ENCODE assay signal across 8 cellular contexts in genomic region chr4:7964890-7965662, GRCh38. TPM values are rescaled to one million over a fixed set of nuclear protein-coding genes. Genes with fewer than 3 reads are reported as not detected.
DNase-seq lines count a peak whose midpoint lies in the region; ATAC-seq, FAIRE-seq and TF ChIP-seq lines count a peak whose summit lies in the region.
"Had no signal": no experiment of that assay in that cellular context is flagged by ENCODE, and none has a peak within 500 bp of the region (broad histone marks: within the 10 kb centered on the region; RNA-seq: fewer than 3 reads in every experiment).

No MANE protein-coding gene starts in this region.

- no peaks in the 10 kb centered on the region for H3K36me3 ChIP-seq in right atrium auricular region

- no peaks in the 10 kb centered on the region for H3K9me3 ChIP-seq in right atrium auricular region

- no peaks in the 10 kb centered on the region for H3K27me3 Mint-ChIP-seq in activated T-cell treated with anti-CD3 and anti-CD28 coated beads, Interleukin-2, amount 50 U/mL, for 72 hours (ENCODE audit: low read depth)

- no peak for TF ChIP-seq RAD21 in Ishikawa (IDR thresholded peaks at IDR 0.05; ENCODE audit: low read depth)

- H3K27me3 ChIP-seq in right atrium auricular region, result no peaks in the 10 kb centered on the region

- peak in 1 of 2 donors; percentile 42 for DNase-seq in activated T-cell treated with anti-CD3 and anti-CD28 coated beads, Interleukin-2, amount 50 U/mL, for 72 hours
- DNase-seq in right atrium auricular region (ENCODE audit: low spot score), result peak; percentile 72
- peak in 1 of 2 donors; percentile 72 for DNase-seq in stimulated activated effector memory CD8-positive, alpha-beta T cell treated with anti-CD3 and anti-CD28 coated beads, Interleukin-12 subunit alpha, Interleukin-12 subunit beta, amount 100 ng/mL, for 72 hours (ENCODE audit: low spot score in 2 of 2)
- no peak for DNase-seq in GM19239 (ENCODE audit: insufficient read length, low spot score)
- no peak for DNase-seq in C1 segment of cervical spinal cord (lab: John Stamatoyannopoulos, UW)
- DNase-seq in OCI-M1 (lab: John Stamatoyannopoulos, UW), result no peak
- DNase-seq: glutamatergic neuron had no signal

- peak overlapping the region in 1 of 2 donors; percentile 8 for H3K4me3 Mint-ChIP-seq in activated T-cell treated with anti-CD3 and anti-CD28 coated beads, Interleukin-2, amount 50 U/mL, for 72 hours
- peak overlapping the region; percentile 47 for H3K4me3 Mint-ChIP-seq in stimulated activated effector memory CD8-positive, alpha-beta T cell treated with anti-CD3 and anti-CD28 coated beads, Interleukin-12 subunit alpha, Interleukin-12 subunit beta, amount 100 ng/mL, for 72 hours

- no peaks in the 10 kb centered on the region for H3K9me3 Mint-ChIP-seq in activated T-cell treated with anti-CD3 and anti-CD28 coated beads, Interleukin-2, amount 50 U/mL, for 72 hours
- no peaks in the 10 kb centered on the region for H3K9me3 Mint-ChIP-seq in stimulated activated effector memory CD8-positive, alpha-beta T cell treated with anti-CD3 and anti-CD28 coated beads, Interleukin-12 subunit alpha, Interleukin-12 subunit beta, amount 100 ng/mL, for 72 hours

- H3K4me1 Mint-ChIP-seq in activated T-cell treated with anti-CD3 and anti-CD28 coated beads, Interleukin-2, amount 50 U/mL, for 72 hours (ENCODE audit: low read depth), result peaks cover 86% of the 10 kb centered on the region
- H3K4me1 Mint-ChIP-seq in stimulated activated effector memory CD8-positive, alpha-beta T cell treated with anti-CD3 and anti-CD28 coated beads, Interleukin-12 subunit alpha, Interleukin-12 subunit beta, amount 100 ng/mL, for 72 hours, result peaks cover 82% of the 10 kb centered on the region

- no peak overlapping the region for H3K27ac ChIP-seq in right atrium auricular region

- TF ChIP-seq EP300 in Ishikawa (IDR thresholded peaks at IDR 0.05; ENCODE audit: borderline replicate concordance), result peak; percentile 80

- no peak overlapping the region for H3K4me3 ChIP-seq in right atrium auricular region

- TF ChIP-seq CTCF in right atrium auricular region (IDR thresholded peaks at IDR 0.05), result no peak

- peak overlapping the region; percentile 86 for H3K27ac Mint-ChIP-seq in activated T-cell treated with anti-CD3 and anti-CD28 coated beads, Interleukin-2, amount 50 U/mL, for 72 hours
- peak overlapping the region; percentile 87 for H3K27ac Mint-ChIP-seq in stimulated activated effector memory CD8-positive, alpha-beta T cell treated with anti-CD3 and anti-CD28 coated beads, Interleukin-12 subunit alpha, Interleukin-12 subunit beta, amount 100 ng/mL, for 72 hours

- H3K36me3 Mint-ChIP-seq in activated T-cell treated with anti-CD3 and anti-CD28 coated beads, Interleukin-2, amount 50 U/mL, for 72 hours (ENCODE audit: insufficient read depth in 2 of 2), result peaks cover 4 to 5% of the 10 kb centered on the region in 2 donors
- H3K36me3 Mint-ChIP-seq in stimulated activated effector memory CD8-positive, alpha-beta T cell treated with anti-CD3 and anti-CD28 coated beads, Interleukin-12 subunit alpha, Interleukin-12 subunit beta, amount 100 ng/mL, for 72 hours, result peaks cover 19% of the 10 kb centered on the region

- FAIRE-seq in GM19239 (lab: Jason Lieb, UNC), result no peak

- H3K4me1 ChIP-seq in right atrium auricular region, result peaks cover 0 to 54% of the 10 kb centered on the region in 2 donors

- ATAC-seq in activated T-cell treated with anti-CD3 and anti-CD28 coated beads, Interleukin-2, amount 50 U/mL, for 72 hours (replicated peaks in 1 of 2), result no peak
- no peak for ATAC-seq in stimulated activated effector memory CD8-positive, alpha-beta T cell treated with anti-CD3 and anti-CD28 coated beads, Interleukin-12 subunit alpha, Interleukin-12 subunit beta, amount 100 ng/mL, for 72 hours

TF ChIP-seq in Ishikawa, 13 proteins besides CTCF, POLR2A, EP300 and RAD21:
- TF ChIP-seq CEBPB (IDR thresholded peaks at IDR 0.05), result peak; percentile 100
- 0 out of 2 replicates have a peak, but pooled peaks have one; percentile 18 for TF ChIP-seq USF1 (IDR thresholded peaks at IDR 0.05)
- TF ChIP-seq CREB1 (IDR thresholded peaks at IDR 0.05; ENCODE audit: low read depth), result no peak
- TF ChIP-seq NFIC (IDR thresholded peaks at IDR 0.05), result peak; percentile 50; the same call in 1 of the 2 replicates
- no peak for TF ChIP-seq YY1 (IDR thresholded peaks at IDR 0.05; ENCODE audit: low read depth)
- TF ChIP-seq TCF12 (IDR thresholded peaks at IDR 0.05; ENCODE audit: low read depth), result peak; percentile 82
- TF ChIP-seq TEAD4 (IDR thresholded peaks at IDR 0.05), result peak; percentile 91
TF ChIP-seq in Ishikawa: peak in this region for 5.

RNA-seq across cellular contexts. Expression of gene AFAP1, which starts 25.4 kb away (rescaled TPM):
- total RNA-seq in activated T-cell treated with anti-CD3 and anti-CD28 coated beads, Interleukin-2, amount 50 U/mL, for 72 hours, result 10 to 100 TPM; 30.6 to 49.3 TPM
- total RNA-seq in right atrium auricular region, result 10 to 100 TPM; 16.2 to 27.2 TPM
